Comparison of ENCODE assay signal across 8 cellular contexts in genomic region chr4:102826890-102827673, GRCh38. TPM values are rescaled to one million over a fixed set of nuclear protein-coding genes. Genes with fewer than 3 reads are reported as not detected.
DNase-seq lines count a peak whose midpoint lies in the region; ATAC-seq and TF ChIP-seq lines count a peak whose summit lies in the region.

Gene UBE2D3 (minus strand): TSS chr4:102827551. CDS start chr4:102826508, 1,043 bp downstream.

- peak within 1 kb of the TSS; percentile 99 for H3K27ac ChIP-seq in C4-2B
- peak within 1 kb of the TSS; percentile 97 to 100 (median 100) for H3K27ac ChIP-seq in dorsolateral prefrontal cortex

- TF ChIP-seq CTCF in C4-2B (conservative IDR thresholded peaks at IDR 0.05): peak; percentile 15
- peak in 39 of 56 donors; percentile 4 to 60 (median 29) for TF ChIP-seq CTCF in dorsolateral prefrontal cortex (IDR thresholded peaks at IDR 0.05 in 54 of 56, conservative IDR thresholded peaks at IDR 0.05 in 2 of 56; ENCODE audit: low read depth in 1 of 56, partially characterized antibody in 56 of 56)
- no peak for TF ChIP-seq CTCF in lower leg skin (IDR thresholded peaks at IDR 0.05)

- ATAC-seq in GM19372 (IDR thresholded peaks at IDR 0.05; ENCODE audit: low read depth, unreplicated experiment) (peak; percentile 28), HG03558 (IDR thresholded peaks at IDR 0.05; ENCODE audit: extremely low read depth, unreplicated experiment) (peak; percentile 7)

- H3K4me3 ChIP-seq in dorsolateral prefrontal cortex: peak within 1 kb of the TSS; percentile 69 to 98 (median 90)
- H3K4me3 ChIP-seq in lower leg skin (ENCODE audit: low read depth, poor library complexity, severe bottlenecking): peak within 1 kb of the TSS; percentile 88

- WGBS in lower leg skin, 2 donors: 0 to 1% methylated on average over 50 to 61 of the region's 73 CpGs

- TF ChIP-seq POLR2A in lower leg skin (IDR thresholded peaks at IDR 0.05): peak in 1 of 2 donors; percentile 88

- no peaks in the 10 kb centered on the region for H3K27me3 ChIP-seq in dorsolateral prefrontal cortex

- DNase-seq in NCI-H748 treated with DMSO at 0.1 percent for 48 hours (lab: John Stamatoyannopoulos, UW) (peak; percentile 87), dorsolateral prefrontal cortex (peak; percentile 83 to 93 (median 89)), lower leg skin (ENCODE audit: low spot score in 2 of 2) (peak; percentile 93 to 99)
- DNase-seq in activated CD4-positive, alpha-beta T cell treated with anti-CD3 and anti-CD28 coated beads, Interleukin-2, amount 50 U/mL, for 4 hours: peak; percentile 93 to 94
- DNase-seq in stimulated activated CD4-positive, alpha-beta T cell treated with anti-CD3 and anti-CD28 coated beads, Interleukin-4, amount 100 ng/mL, for 48 hours (ENCODE audit: low read depth in 2 of 2): peak; percentile 93 to 95

- intact Hi-C loops in dorsolateral prefrontal cortex (cut with DNase I) (loop anchor here (1.0 to 10.0 kb wide), 9 partner anchors 41 to 382 kb away; partner anchors contain the start of genes NFKB1 (in 2 of the 2), CISD2 (in 1 of the 2) and MANBA (in 1 of the 2)), lower leg skin (cut with DNase I; ENCODE audit: low total_unique reads) (loop anchor here (5.0 kb wide), 1 partner anchor 325 kb away; the partner anchor contains the start of gene NFKB1)

RNA-seq across cellular contexts. Expression of gene UBE2D3, which starts in this region (rescaled TPM):
- total RNA-seq in dorsolateral prefrontal cortex (100 to 1,000 TPM; 177 to 322 (median 252) TPM), lower leg skin (100 to 1,000 TPM; 391 to 497 (median 418) TPM)

Comparison
In these comparisons a context has a peak if more than half of its experiments do, and no peak if none do; other contexts are left out.
1. Peak in every context shown above with its lines: DNase-seq, ATAC-seq, H3K4me3 ChIP-seq and H3K27ac ChIP-seq.
2. CTCF ChIP-seq: peak in C4-2B (single experiment) and dorsolateral prefrontal cortex (39 of 56); none in lower leg skin (0 of 3).